9 cellular contexts compared by ENCODE assay signal in the genomic region with DNA sequence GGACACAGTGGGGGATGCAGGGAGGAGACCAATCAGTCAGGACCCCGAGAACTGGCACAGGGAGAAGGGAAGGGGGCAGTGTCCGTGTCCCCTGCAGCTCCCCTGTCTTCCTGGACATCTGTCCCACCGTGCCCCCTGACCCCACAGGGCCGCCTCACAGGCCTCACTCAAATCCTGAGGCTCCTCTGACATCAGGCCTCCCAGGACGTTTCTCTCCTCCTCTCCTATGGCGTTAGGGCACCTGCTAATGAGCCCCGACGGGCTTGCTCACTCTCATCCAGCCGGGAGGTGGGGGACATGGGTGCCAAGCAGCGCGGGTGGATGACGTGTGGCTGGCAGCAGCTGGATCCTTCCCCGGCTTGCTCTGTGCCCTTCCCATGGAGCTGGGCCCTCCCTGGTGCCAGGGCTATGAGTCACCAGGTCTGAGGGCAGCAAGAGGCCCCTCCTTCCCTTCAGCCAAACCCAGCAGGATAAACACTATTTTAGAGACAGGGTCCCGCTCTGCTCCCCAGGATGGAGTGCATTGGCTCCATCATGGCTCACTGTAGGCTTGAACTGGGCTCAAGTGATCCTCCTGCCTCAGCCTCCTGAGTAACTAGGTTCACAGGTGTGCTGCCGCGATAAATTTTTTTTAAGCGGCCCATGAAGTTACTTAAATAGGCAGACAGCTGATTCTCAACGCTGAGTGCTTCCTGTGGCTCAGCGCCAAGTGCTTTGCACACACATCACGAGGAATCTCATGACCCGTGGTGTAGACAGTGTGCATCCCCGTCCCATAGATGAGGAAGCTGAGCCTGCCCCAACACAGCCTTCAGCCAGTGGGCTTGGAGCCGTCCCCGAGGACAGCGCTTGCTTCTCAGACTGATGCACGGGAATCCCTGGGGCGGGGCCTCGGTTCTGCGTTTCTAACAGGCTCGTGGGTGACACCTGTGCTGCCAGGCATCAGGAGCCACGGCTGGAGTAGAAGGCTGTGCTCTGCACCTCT.
DNase-seq lines count a peak whose midpoint lies in the region; ATAC-seq and TF ChIP-seq lines count a peak whose summit lies in the region.
"Had no signal": no experiment of that assay in that cellular context is flagged by ENCODE, and none has a peak within 500 bp of the region (broad histone marks: within the 10 kb centered on the region; RNA-seq: fewer than 3 reads in every experiment).

No MANE protein-coding gene starts in this region.

- peak overlapping the region; percentile 41 to 77 for H3K4me3 Mint-ChIP-seq in CD14-positive monocyte
- H3K4me3 Mint-ChIP-seq in dendritic cell treated with granulocyte-macrophage colony-stimulating factor and Interleukin-4, amounts not matched to agents 40 ng/mL and 50 ng/mL, for 4 days, result peak overlapping the region; percentile 55
- no peak overlapping the region for H3K4me3 Mint-ChIP-seq in naive thymus-derived CD8-positive, alpha-beta T cell
- no peak overlapping the region for H3K4me3 Mint-ChIP-seq in T-helper 2 cell treated with Interferon-gamma antibody and Interleukin-4, amounts not matched to agents 5 μg/mL and 100 μg/mL, for 36 hours
- H3K4me3 Mint-ChIP-seq: stimulated activated naive CD8-positive, alpha-beta T cell treated with anti-CD3 and anti-CD28 coated beads, Interleukin-15, Interleukin-2, amounts not matched to agents 100 ng/mL and 50 ng/mL, for 24 hours had no signal

- H3K36me3 Mint-ChIP-seq in CD14-positive monocyte, result peaks cover 0 to 2% of the 10 kb centered on the region in 2 donors
- no peaks in the 10 kb centered on the region for H3K36me3 Mint-ChIP-seq in dendritic cell treated with granulocyte-macrophage colony-stimulating factor and Interleukin-4, amounts not matched to agents 40 ng/mL and 50 ng/mL, for 4 days (ENCODE audit: low read depth)
- H3K36me3 Mint-ChIP-seq in naive thymus-derived CD8-positive, alpha-beta T cell, result no peaks in the 10 kb centered on the region
- H3K36me3 Mint-ChIP-seq in T-helper 2 cell treated with Interferon-gamma antibody and Interleukin-4, amounts not matched to agents 5 μg/mL and 100 μg/mL, for 36 hours (ENCODE audit: low read depth), result no peaks in the 10 kb centered on the region

- TF ChIP-seq CTCF in CD14-positive monocyte (IDR thresholded peaks at IDR 0.05), result no peak

- POLR2A ChIA-PET in naive thymus-derived CD8-positive, alpha-beta T cell (lab: Charles Lee), result interaction anchor here (0.5 kb wide), 1 partner anchor 48 kb away, joined by 6 read pairs; no protein-coding TSS in a partner anchor

- ATAC-seq in naive thymus-derived CD8-positive, alpha-beta T cell, result no peak
- ATAC-seq in HG02763 (IDR thresholded peaks at IDR 0.05; ENCODE audit: unreplicated experiment), result no peak
- ATAC-seq in GM18520 (IDR thresholded peaks at IDR 0.05; ENCODE audit: unreplicated experiment), result no peak

- H3K9me3 Mint-ChIP-seq in CD14-positive monocyte, result peaks cover 0 to 2% (median 0%) of the 10 kb centered on the region in 7 donors
- no peaks in the 10 kb centered on the region for H3K9me3 Mint-ChIP-seq in dendritic cell treated with granulocyte-macrophage colony-stimulating factor and Interleukin-4, amounts not matched to agents 40 ng/mL and 50 ng/mL, for 4 days
- H3K9me3 Mint-ChIP-seq in naive thymus-derived CD8-positive, alpha-beta T cell, result no peaks in the 10 kb centered on the region
- H3K9me3 Mint-ChIP-seq in T-helper 2 cell treated with Interferon-gamma antibody and Interleukin-4, amounts not matched to agents 5 μg/mL and 100 μg/mL, for 36 hours, result no peaks in the 10 kb centered on the region
- H3K9me3 Mint-ChIP-seq: stimulated activated naive CD8-positive, alpha-beta T cell treated with anti-CD3 and anti-CD28 coated beads, Interleukin-15, Interleukin-2, amounts not matched to agents 100 ng/mL and 50 ng/mL, for 24 hours had no signal

- H3K4me1 Mint-ChIP-seq in CD14-positive monocyte, result peaks cover 41% of the 10 kb centered on the region
- peaks cover 39% of the 10 kb centered on the region for H3K4me1 Mint-ChIP-seq in dendritic cell treated with granulocyte-macrophage colony-stimulating factor and Interleukin-4, amounts not matched to agents 40 ng/mL and 50 ng/mL, for 4 days (ENCODE audit: low read depth)
- peaks cover 0 to 2% (median 0%) of the 10 kb centered on the region in 4 donors for H3K4me1 Mint-ChIP-seq in naive thymus-derived CD8-positive, alpha-beta T cell
- H3K4me1 Mint-ChIP-seq in T-helper 2 cell treated with Interferon-gamma antibody and Interleukin-4, amounts not matched to agents 5 μg/mL and 100 μg/mL, for 36 hours (ENCODE audit: low read depth), result no peaks in the 10 kb centered on the region

- peaks cover 0 to 2% (median 2%) of the 10 kb centered on the region in 3 donors for H3K27me3 Mint-ChIP-seq in CD14-positive monocyte (ENCODE audit: low read depth in 3 of 3)
- H3K27me3 Mint-ChIP-seq in dendritic cell treated with granulocyte-macrophage colony-stimulating factor and Interleukin-4, amounts not matched to agents 40 ng/mL and 50 ng/mL, for 4 days, result peaks cover 6% of the 10 kb centered on the region
- no peaks in the 10 kb centered on the region for H3K27me3 Mint-ChIP-seq in naive thymus-derived CD8-positive, alpha-beta T cell
- H3K27me3 Mint-ChIP-seq in T-helper 2 cell treated with Interferon-gamma antibody and Interleukin-4, amounts not matched to agents 5 μg/mL and 100 μg/mL, for 36 hours (ENCODE audit: low read depth), result no peaks in the 10 kb centered on the region
- H3K27me3 Mint-ChIP-seq: stimulated activated naive CD8-positive, alpha-beta T cell treated with anti-CD3 and anti-CD28 coated beads, Interleukin-15, Interleukin-2, amounts not matched to agents 100 ng/mL and 50 ng/mL, for 24 hours had no signal

- DNase-seq in CD14-positive monocyte (ENCODE audit: low spot score) (peak; percentile 99), NCI-H1105 (lab: John Stamatoyannopoulos, UW) (peak; percentile 4), myocyte (ENCODE audit: low read depth) (peak; percentile 83)
- no peak for DNase-seq in naive thymus-derived CD8-positive, alpha-beta T cell
- DNase-seq in T-helper 2 cell treated with Interferon-gamma antibody and Interleukin-4, amounts not matched to agents 5 μg/mL and 100 μg/mL, for 36 hours (ENCODE audit: low spot score), result no peak

- intact Hi-C loops in CD14-positive monocyte (cut with micrococcal nuclease), result loop anchor here (2.0 to 10.0 kb wide), 4 partner anchors 35 to 211 kb away; partner anchors contain the start of gene HDAC4 (in 1 of the 2)
- intact Hi-C loops in dendritic cell treated with granulocyte-macrophage colony-stimulating factor and Interleukin-4, amounts not matched to agents 40 ng/mL and 50 ng/mL, for 4 days (cut with micrococcal nuclease), result loop anchor here (1.0 kb wide), 1 partner anchor 26 kb away; no protein-coding TSS in a partner anchor

- peak overlapping the region in 4 of 7 donors; percentile 97 to 99 (median 98) for H3K27ac Mint-ChIP-seq in CD14-positive monocyte
- no peak overlapping the region for H3K27ac Mint-ChIP-seq in dendritic cell treated with granulocyte-macrophage colony-stimulating factor and Interleukin-4, amounts not matched to agents 40 ng/mL and 50 ng/mL, for 4 days
- no peak overlapping the region for H3K27ac Mint-ChIP-seq in naive thymus-derived CD8-positive, alpha-beta T cell
- no peak overlapping the region for H3K27ac Mint-ChIP-seq in T-helper 2 cell treated with Interferon-gamma antibody and Interleukin-4, amounts not matched to agents 5 μg/mL and 100 μg/mL, for 36 hours
- H3K27ac Mint-ChIP-seq: stimulated activated naive CD8-positive, alpha-beta T cell treated with anti-CD3 and anti-CD28 coated beads, Interleukin-15, Interleukin-2, amounts not matched to agents 100 ng/mL and 50 ng/mL, for 24 hours had no signal

Comparison
In these comparisons a context has a peak if more than half of its experiments do, and no peak if none do; other contexts are left out.
1. DNase-seq: peak in CD14-positive monocyte (single experiment), NCI-H1105 (single experiment) and myocyte (single experiment); none in naive thymus-derived CD8-positive, alpha-beta T cell (0 of 10) and T-helper 2 cell treated with Interferon-gamma antibody and Interleukin-4, amounts not matched to agents 5 μg/mL and 100 μg/mL, for 36 hours (single experiment).
2. H3K27ac Mint-ChIP-seq: peak in CD14-positive monocyte (4 of 7); none in dendritic cell treated with granulocyte-macrophage colony-stimulating factor and Interleukin-4, amounts not matched to agents 40 ng/mL and 50 ng/mL, for 4 days (single experiment), naive thymus-derived CD8-positive, alpha-beta T cell (0 of 10) and T-helper 2 cell treated with Interferon-gamma antibody and Interleukin-4, amounts not matched to agents 5 μg/mL and 100 μg/mL, for 36 hours (single experiment).
3. H3K4me3 Mint-ChIP-seq: peak in CD14-positive monocyte (2 of 2) and dendritic cell treated with granulocyte-macrophage colony-stimulating factor and Interleukin-4, amounts not matched to agents 40 ng/mL and 50 ng/mL, for 4 days (single experiment); none in naive thymus-derived CD8-positive, alpha-beta T cell (0 of 10) and T-helper 2 cell treated with Interferon-gamma antibody and Interleukin-4, amounts not matched to agents 5 μg/mL and 100 μg/mL, for 36 hours (single experiment).